In the genomic region with DNA sequence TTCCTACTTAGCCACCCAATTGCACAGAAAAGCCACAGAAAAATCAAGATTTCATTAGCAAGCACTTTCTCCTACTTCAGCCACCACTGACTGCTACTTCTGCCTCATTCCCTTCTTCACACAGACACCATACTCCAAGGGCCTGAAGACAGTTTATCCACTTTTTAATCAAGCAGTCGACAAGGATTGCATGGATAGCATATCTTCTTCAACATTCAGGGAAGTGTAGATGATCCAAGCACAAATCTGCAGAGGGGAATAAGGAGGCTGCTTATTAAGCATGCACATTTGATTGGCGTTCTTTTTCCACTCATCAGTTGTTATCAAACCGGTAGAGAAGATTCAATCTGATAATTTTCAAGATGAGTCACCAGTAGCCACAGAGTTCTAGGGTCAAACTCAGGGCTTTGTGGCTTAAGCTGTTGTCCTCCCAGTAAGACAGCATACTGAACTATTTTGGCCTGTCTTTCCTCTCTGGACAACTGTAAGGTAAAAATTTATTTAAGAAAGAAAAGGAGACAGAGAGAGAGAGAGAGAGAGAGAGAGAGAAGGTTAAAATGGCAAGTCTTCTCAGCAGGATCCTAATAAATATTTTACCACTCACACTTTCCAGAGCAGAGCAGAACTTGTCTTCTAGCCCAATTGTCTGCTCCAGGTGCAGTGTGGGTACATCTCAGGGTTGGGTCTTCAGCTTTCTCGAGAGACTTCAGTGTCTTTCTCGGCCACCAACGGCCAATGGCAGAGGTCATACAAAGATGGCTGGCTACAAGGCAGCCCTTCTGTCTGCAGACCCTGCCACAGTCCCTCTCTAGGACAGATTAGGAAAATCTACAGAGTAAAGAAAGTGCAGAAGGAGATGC, we compare ENCODE assay signal across 1 cellular context.
TF ChIP-seq lines count a peak whose summit lies in the region.

No MANE protein-coding gene starts in this region.

TF ChIP-seq in K562, 482 proteins besides CTCF, POLR2A, EP300 and RAD21 (continued from another document):
- TF ChIP-seq, protein P1, sequence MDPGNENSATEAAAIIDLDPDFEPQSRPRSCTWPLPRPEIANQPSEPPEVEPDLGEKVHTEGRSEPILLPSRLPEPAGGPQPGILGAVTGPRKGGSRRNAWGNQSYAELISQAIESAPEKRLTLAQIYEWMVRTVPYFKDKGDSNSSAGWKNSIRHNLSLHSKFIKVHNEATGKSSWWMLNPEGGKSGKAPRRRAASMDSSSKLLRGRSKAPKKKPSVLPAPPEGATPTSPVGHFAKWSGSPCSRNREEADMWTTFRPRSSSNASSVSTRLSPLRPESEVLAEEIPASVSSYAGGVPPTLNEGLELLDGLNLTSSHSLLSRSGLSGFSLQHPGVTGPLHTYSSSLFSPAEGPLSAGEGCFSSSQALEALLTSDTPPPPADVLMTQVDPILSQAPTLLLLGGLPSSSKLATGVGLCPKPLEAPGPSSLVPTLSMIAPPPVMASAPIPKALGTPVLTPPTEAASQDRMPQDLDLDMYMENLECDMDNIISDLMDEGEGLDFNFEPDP (CRISPR knock-in tag; IDR thresholded peaks at IDR 0.05), result no peak
- TF ChIP-seq, protein P2, sequence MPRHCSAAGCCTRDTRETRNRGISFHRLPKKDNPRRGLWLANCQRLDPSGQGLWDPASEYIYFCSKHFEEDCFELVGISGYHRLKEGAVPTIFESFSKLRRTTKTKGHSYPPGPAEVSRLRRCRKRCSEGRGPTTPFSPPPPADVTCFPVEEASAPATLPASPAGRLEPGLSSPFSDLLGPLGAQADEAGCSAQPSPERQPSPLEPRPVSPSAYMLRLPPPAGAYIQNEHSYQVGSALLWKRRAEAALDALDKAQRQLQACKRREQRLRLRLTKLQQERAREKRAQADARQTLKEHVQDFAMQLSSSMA (CRISPR knock-in tag; IDR thresholded peaks at IDR 0.05), result no peak
- TF ChIP-seq CHD4 (IDR thresholded peaks at IDR 0.05; ENCODE audit: insufficient read depth, insufficient replicate concordance, low read depth, low read length, poor library complexity, severe bottlenecking), result peak; percentile 54
- TF ChIP-seq MECOM (CRISPR knock-in tag; IDR thresholded peaks at IDR 0.05), result no peak; the same call in 1 of the 2 replicates
- peak; percentile 72 for TF ChIP-seq MEIS2 (IDR thresholded peaks at IDR 0.05; ENCODE audit: partially characterized antibody)
- TF ChIP-seq ZNF589 (CRISPR knock-in tag; IDR thresholded peaks at IDR 0.05; ENCODE audit: low read depth), result peak; percentile 77; the same call in 1 of the 2 replicates
- TF ChIP-seq ZNF133 (CRISPR knock-in tag; IDR thresholded peaks at IDR 0.05), result no peak
- TF ChIP-seq HDAC3 (IDR thresholded peaks at IDR 0.05; ENCODE audit: borderline replicate concordance, partially characterized antibody), result peak; percentile 53
- peak; percentile 17; the same call in 1 of the 2 replicates for TF ChIP-seq CXXC5 (CRISPR knock-in tag; IDR thresholded peaks at IDR 0.05)
- no peak for TF ChIP-seq ZNF140 (CRISPR knock-in tag; IDR thresholded peaks at IDR 0.05)
- TF ChIP-seq, protein P3, sequence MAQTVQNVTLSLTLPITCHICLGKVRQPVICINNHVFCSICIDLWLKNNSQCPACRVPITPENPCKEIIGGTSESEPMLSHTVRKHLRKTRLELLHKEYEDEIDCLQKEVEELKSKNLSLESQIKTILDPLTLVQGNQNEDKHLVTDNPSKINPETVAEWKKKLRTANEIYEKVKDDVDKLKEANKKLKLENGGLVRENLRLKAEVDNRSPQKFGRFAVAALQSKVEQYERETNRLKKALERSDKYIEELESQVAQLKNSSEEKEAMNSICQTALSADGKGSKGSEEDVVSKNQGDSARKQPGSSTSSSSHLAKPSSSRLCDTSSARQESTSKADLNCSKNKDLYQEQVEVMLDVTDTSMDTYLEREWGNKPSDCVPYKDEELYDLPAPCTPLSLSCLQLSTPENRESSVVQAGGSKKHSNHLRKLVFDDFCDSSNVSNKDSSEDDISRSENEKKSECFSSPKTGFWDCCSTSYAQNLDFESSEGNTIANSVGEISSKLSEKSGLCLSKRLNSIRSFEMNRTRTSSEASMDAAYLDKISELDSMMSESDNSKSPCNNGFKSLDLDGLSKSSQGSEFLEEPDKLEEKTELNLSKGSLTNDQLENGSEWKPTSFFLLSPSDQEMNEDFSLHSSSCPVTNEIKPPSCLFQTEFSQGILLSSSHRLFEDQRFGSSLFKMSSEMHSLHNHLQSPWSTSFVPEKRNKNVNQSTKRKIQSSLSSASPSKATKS (CRISPR knock-in tag; IDR thresholded peaks at IDR 0.05), result 0 out of 2 replicates have a peak, but pooled peaks have one; percentile 32
- TF ChIP-seq CBX1 (IDR thresholded peaks at IDR 0.05; ENCODE audit: low read depth), result no peak
- TF ChIP-seq, protein P4, sequence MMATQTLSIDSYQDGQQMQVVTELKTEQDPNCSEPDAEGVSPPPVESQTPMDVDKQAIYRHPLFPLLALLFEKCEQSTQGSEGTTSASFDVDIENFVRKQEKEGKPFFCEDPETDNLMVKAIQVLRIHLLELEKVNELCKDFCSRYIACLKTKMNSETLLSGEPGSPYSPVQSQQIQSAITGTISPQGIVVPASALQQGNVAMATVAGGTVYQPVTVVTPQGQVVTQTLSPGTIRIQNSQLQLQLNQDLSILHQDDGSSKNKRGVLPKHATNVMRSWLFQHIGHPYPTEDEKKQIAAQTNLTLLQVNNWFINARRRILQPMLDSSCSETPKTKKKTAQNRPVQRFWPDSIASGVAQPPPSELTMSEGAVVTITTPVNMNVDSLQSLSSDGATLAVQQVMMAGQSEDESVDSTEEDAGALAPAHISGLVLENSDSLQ (IDR thresholded peaks at IDR 0.05), result peak; percentile 91
- TF ChIP-seq, protein P5, sequence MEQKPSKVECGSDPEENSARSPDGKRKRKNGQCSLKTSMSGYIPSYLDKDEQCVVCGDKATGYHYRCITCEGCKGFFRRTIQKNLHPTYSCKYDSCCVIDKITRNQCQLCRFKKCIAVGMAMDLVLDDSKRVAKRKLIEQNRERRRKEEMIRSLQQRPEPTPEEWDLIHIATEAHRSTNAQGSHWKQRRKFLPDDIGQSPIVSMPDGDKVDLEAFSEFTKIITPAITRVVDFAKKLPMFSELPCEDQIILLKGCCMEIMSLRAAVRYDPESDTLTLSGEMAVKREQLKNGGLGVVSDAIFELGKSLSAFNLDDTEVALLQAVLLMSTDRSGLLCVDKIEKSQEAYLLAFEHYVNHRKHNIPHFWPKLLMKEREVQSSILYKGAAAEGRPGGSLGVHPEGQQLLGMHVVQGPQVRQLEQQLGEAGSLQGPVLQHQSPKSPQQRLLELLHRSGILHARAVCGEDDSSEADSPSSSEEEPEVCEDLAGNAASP (IDR thresholded peaks at IDR 0.05), result no peak
- TF ChIP-seq JUN (IDR thresholded peaks at IDR 0.05; ENCODE audit: borderline replicate concordance, low read depth, low read length), result peak; percentile 95
- no peak for TF ChIP-seq JUN (CRISPR knock-in tag; IDR thresholded peaks at IDR 0.05; ENCODE audit: borderline replicate concordance)
- peak; percentile 44; the same call in 1 of the 2 replicates for TF ChIP-seq MYC (IDR thresholded peaks at IDR 0.05; ENCODE audit: low read depth, low read length)
- no peak for TF ChIP-seq MYC (CRISPR knock-in tag; IDR thresholded peaks at IDR 0.05; ENCODE audit: borderline replicate concordance, low read depth)
- TF ChIP-seq TFAM (CRISPR knock-in tag; conservative IDR thresholded peaks at IDR 0.05), result no peak
- TF ChIP-seq CCNT2 (IDR thresholded peaks at IDR 0.05; ENCODE audit: borderline replicate concordance, extremely low read depth, insufficient read length, low read depth, low read length), result no peak
- TF ChIP-seq CTBP1 (IDR thresholded peaks at IDR 0.05; ENCODE audit: borderline replicate concordance), result peak; percentile 84
- TF ChIP-seq ZNF695 (CRISPR knock-in tag; IDR thresholded peaks at IDR 0.05), result no peak
- TF ChIP-seq NR2F6 (CRISPR knock-in tag; IDR thresholded peaks at IDR 0.05), result no peak
- no peak for TF ChIP-seq CREB1 (IDR thresholded peaks at IDR 0.05)
- no peak for TF ChIP-seq CREB1 (CRISPR knock-in tag; IDR thresholded peaks at IDR 0.05)
- TF ChIP-seq ZNF561 (CRISPR knock-in tag; conservative IDR thresholded peaks at IDR 0.05), result no peak
- peak; percentile 75; the same call in 1 of the 2 replicates for TF ChIP-seq ZBTB17 (CRISPR knock-in tag; IDR thresholded peaks at IDR 0.05)
- peak; percentile 98 for TF ChIP-seq SMARCE1 (IDR thresholded peaks at IDR 0.05)
- TF ChIP-seq, protein P6, sequence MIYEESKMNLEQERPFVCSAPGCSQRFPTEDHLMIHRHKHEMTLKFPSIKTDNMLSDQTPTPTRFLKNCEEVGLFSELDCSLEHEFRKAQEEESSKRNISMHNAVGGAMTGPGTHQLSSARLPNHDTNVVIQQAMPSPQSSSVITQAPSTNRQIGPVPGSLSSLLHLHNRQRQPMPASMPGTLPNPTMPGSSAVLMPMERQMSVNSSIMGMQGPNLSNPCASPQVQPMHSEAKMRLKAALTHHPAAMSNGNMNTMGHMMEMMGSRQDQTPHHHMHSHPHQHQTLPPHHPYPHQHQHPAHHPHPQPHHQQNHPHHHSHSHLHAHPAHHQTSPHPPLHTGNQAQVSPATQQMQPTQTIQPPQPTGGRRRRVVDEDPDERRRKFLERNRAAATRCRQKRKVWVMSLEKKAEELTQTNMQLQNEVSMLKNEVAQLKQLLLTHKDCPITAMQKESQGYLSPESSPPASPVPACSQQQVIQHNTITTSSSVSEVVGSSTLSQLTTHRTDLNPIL (CRISPR knock-in tag; IDR thresholded peaks at IDR 0.05), result 0 out of 2 replicates have a peak, but pooled peaks have one; percentile 57
- no peak for TF ChIP-seq ZNF780A (CRISPR knock-in tag; IDR thresholded peaks at IDR 0.05)
- TF ChIP-seq MIER1 (IDR thresholded peaks at IDR 0.05; ENCODE audit: low read depth), result no peak
- TF ChIP-seq, protein P7, sequence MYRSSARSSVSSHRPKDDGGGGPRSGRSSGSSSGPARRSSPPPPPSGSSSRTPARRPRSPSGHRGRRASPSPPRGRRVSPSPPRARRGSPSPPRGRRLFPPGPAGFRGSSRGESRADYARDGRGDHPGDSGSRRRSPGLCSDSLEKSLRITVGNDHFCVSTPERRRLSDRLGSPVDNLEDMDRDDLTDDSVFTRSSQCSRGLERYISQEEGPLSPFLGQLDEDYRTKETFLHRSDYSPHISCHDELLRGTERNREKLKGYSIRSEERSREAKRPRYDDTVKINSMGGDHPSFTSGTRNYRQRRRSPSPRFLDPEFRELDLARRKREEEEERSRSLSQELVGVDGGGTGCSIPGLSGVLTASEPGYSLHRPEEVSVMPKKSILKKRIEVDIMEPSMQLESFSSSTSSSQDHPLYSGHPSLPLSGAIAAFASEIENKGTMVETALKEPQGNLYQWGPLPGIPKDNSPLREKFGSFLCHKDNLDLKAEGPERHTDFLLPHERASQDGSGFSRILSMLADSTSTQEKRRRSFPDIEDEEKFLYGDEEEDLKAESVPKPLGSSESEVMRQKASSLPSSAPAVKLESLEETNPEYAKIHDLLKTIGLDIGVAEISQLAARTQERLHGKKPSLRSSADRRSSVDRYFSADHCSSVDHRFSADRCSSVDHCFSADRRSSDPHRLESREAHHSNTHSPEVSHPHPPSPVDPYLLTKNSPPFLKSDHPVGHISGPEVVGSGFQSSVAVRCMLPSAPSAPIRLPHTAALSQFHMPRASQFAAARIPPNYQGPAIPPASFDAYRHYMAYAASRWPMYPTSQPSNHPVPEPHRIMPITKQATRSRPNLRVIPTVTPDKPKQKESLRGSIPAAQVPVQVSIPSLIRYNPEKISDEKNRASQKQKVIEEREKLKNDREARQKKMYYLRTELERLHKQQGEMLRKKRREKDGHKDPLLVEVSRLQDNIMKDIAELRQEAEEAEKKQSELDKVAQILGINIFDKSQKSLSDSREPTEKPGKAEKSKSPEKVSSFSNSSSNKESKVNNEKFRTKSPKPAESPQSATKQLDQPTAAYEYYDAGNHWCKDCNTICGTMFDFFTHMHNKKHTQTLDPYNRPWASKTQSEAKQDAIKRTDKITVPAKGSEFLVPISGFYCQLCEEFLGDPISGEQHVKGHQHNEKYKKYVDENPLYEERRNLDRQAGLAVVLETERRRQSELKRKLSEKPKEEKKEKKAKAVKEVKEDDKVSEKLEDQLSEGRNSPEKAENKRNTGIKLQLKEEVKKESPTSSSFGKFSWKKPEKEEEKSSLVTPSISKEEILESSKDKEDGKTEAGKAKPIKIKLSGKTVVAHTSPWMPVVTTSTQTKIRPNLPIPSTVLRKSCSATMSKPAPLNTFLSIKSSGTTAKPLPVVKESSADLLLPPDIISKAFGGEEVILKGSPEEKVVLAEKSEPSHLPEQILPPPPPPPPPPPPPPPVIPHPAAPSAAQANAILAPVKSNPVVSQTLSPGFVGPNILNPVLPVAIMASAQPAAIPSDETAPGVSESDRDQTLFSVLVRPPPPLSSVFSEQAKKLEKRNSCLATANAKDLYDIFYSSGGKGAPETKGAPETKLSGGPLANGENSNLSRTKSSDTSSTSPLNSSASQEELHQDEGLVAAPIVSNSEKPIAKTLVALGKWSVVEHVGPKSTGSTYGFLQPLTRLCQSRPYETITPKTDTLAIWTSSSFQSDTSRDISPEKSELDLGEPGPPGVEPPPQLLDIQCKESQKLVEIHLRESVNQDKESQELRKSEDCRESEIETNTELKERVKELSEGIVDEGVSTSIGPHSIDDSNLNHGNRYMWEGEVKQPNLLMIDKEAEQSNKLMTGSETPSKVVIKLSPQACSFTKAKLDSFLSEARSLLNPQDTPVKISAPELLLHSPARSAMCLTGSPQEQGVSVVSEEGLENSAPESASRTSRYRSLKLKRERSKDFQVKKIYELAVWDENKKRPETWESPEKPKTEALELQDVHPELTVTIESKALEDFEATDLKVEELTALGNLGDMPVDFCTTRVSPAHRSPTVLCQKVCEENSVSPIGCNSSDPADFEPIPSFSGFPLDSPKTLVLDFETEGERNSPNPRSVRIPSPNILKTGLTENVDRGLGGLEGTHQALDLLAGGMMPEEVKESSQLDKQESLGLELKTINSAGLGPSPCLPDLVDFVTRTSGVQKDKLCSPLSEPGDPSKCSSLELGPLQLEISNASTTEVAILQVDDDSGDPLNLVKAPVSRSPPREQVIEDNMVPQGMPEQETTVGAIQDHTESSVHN (IDR thresholded peaks at IDR 0.05; ENCODE audit: borderline replicate concordance in 1 of 2, low read depth in 1 of 2), result peak in 1 of 2 experiments; percentile 61; a peak in 1 of 4 replicates
TF ChIP-seq in K562: peak in this region for 103.
